ENCODE assay signal across 29 cellular contexts in genomic region chr4:40931238-40931637, GRCh38.
"Had no signal": no experiment of that assay in that cellular context is flagged by ENCODE, and none has a peak within 500 bp of the region (broad histone marks: within the 10 kb centered on the region; RNA-seq: fewer than 3 reads in every experiment).

No MANE protein-coding gene starts in this region.

- H3K4me3 ChIP-seq: esophagus muscularis mucosa, gastroesophageal sphincter, heart left ventricle, hepatocyte, neural progenitor cell, prostate gland, right atrium auricular region, smooth muscle cell, testis, tibial artery, vagina had no signal

- H3K27ac Mint-ChIP-seq: dendritic cell treated with granulocyte-macrophage colony-stimulating factor and Interleukin-4, amounts not matched to agents 40 ng/mL and 50 ng/mL, for 4 days; naive thymus-derived CD4-positive, alpha-beta T cell; neural progenitor cell; stimulated activated effector memory CD8-positive, alpha-beta T cell treated with anti-CD3 and anti-CD28 coated beads, Interleukin-12 subunit alpha, Interleukin-12 subunit beta, amount 100 ng/mL, for 72 hours had no signal

- H3K27me3 ChIP-seq: esophagus muscularis mucosa, foreskin keratinocyte, gastroesophageal sphincter, heart left ventricle, hepatocyte, neural progenitor cell, right atrium auricular region, testis, tibial artery, vagina had no signal

- H3K27ac ChIP-seq: esophagus muscularis mucosa, foreskin keratinocyte, gastroesophageal sphincter, heart left ventricle, hepatocyte, neural progenitor cell, parathyroid adenoma, prostate gland, right atrium auricular region, testis, tibial artery, vagina had no signal

- H3K36me3 ChIP-seq: neural progenitor cell, prostate gland, vagina had no signal

- H3K9me3 ChIP-seq: esophagus muscularis mucosa, gastroesophageal sphincter, heart left ventricle, prostate gland, right atrium auricular region, testis, tibial artery, vagina had no signal

- H2AFZ ChIP-seq: hepatocyte, neural progenitor cell, parathyroid adenoma had no signal

- H3K4me2 ChIP-seq: hepatocyte, neural progenitor cell, smooth muscle cell had no signal

- ATAC-seq: foreskin keratinocyte; gastroesophageal sphincter; heart left ventricle; left lobe of liver; naive thymus-derived CD4-positive, alpha-beta T cell; sciatic nerve; stimulated activated effector memory CD8-positive, alpha-beta T cell treated with anti-CD3 and anti-CD28 coated beads, Interleukin-12 subunit alpha, Interleukin-12 subunit beta, amount 100 ng/mL, for 72 hours had no signal

- H3K36me3 Mint-ChIP-seq: naive thymus-derived CD4-positive, alpha-beta T cell; neural progenitor cell; stimulated activated effector memory CD8-positive, alpha-beta T cell treated with anti-CD3 and anti-CD28 coated beads, Interleukin-12 subunit alpha, Interleukin-12 subunit beta, amount 100 ng/mL, for 72 hours had no signal

- DNase-seq: effector memory CD4-positive, alpha-beta T cell; foreskin keratinocyte; heart left ventricle; kidney; mammary epithelial cell; mesendoderm; midbrain; naive thymus-derived CD4-positive, alpha-beta T cell; stimulated activated CD4-positive, alpha-beta T cell treated with anti-CD3 and anti-CD28 coated beads, Interleukin-12 subunit alpha, Interleukin-12 subunit beta, amount 100 ng/mL, for 4 hours; stimulated activated CD4-positive, alpha-beta T cell treated with anti-CD3 and anti-CD28 coated beads, Interleukin-1b, Interleukin-23, amount 100 ng/mL, for 48 hours; stimulated activated CD4-positive, alpha-beta T cell treated with anti-CD3 and anti-CD28 coated beads, Interleukin-4, amount 100 ng/mL, for 24 hours; stimulated activated naive CD4-positive, alpha-beta T cell treated with Interleukin-2 at 50 U/mL for 16 hours; substantia nigra; testis; tibial artery had no signal

- H3K79me2 ChIP-seq: hepatocyte, parathyroid adenoma had no signal

- H3K9me3 Mint-ChIP-seq: dendritic cell treated with granulocyte-macrophage colony-stimulating factor and Interleukin-4, amounts not matched to agents 40 ng/mL and 50 ng/mL, for 4 days; naive thymus-derived CD4-positive, alpha-beta T cell; nephron; neural progenitor cell; stimulated activated effector memory CD8-positive, alpha-beta T cell treated with anti-CD3 and anti-CD28 coated beads, Interleukin-12 subunit alpha, Interleukin-12 subunit beta, amount 100 ng/mL, for 72 hours had no signal

- H3K4me3 Mint-ChIP-seq: dendritic cell treated with granulocyte-macrophage colony-stimulating factor and Interleukin-4, amounts not matched to agents 40 ng/mL and 50 ng/mL, for 4 days; naive thymus-derived CD4-positive, alpha-beta T cell; nephron; neural progenitor cell; stimulated activated effector memory CD8-positive, alpha-beta T cell treated with anti-CD3 and anti-CD28 coated beads, Interleukin-12 subunit alpha, Interleukin-12 subunit beta, amount 100 ng/mL, for 72 hours had no signal

- H3K4me1 ChIP-seq: parathyroid adenoma, prostate gland, vagina had no signal
